Comparison of ENCODE assay signal across 21 cellular contexts in genomic region chr12:106431839-106432411, GRCh38.
"Had no signal": no experiment of that assay in that cellular context is flagged by ENCODE, and none has a peak within 500 bp of the region (broad histone marks: within the 10 kb centered on the region; RNA-seq: fewer than 3 reads in every experiment).

No MANE protein-coding gene starts in this region.

- H3K9ac ChIP-seq: KMS-11 had no signal

- DNase-seq: Kasumi-1, MM.1S, NCI-H1092 treated with DMSO at 0.1 percent for 48 hours, NCI-H1436, NCI-H187, NCI-H2029, NCI-H2081 treated with DMSO at 0.1 percent for 48 hours, NCI-H2171, NCI-H226, NCI-H446, NCI-H510A, NCI-H524 treated with DMSO at 0.1 percent for 48 hours, NCI-H69, NCI-H774, PC-3, SHP77 had no signal

- H3K27ac ChIP-seq: HL-60, KMS-11, RWPE1 had no signal

- ATAC-seq: Panc1, PC-3, SK-N-SH treated with all-trans-retinoic acid at 6 μM for 48 hours had no signal

- H3K4me2 ChIP-seq: KMS-11 had no signal
